In genomic region chr2:240962371-240963064, GRCh38 we compare ENCODE assay signal across 10 cellular contexts. TPM values are rescaled to one million over a fixed set of nuclear protein-coding genes. Genes with fewer than 3 reads are reported as not detected.
DNase-seq lines count a peak whose midpoint lies in the region; FAIRE-seq and TF ChIP-seq lines count a peak whose summit lies in the region.
"Had no signal": no experiment of that assay in that cellular context is flagged by ENCODE, and none has a peak within 500 bp of the region (broad histone marks: within the 10 kb centered on the region; RNA-seq: fewer than 3 reads in every experiment).

No MANE protein-coding gene starts in this region.

- H3K36me3 ChIP-seq in H7 (replicated peaks; ENCODE audit: control insufficient read depth, insufficient read depth, low read length) (no peaks in the 10 kb centered on the region), astrocyte (ENCODE audit: insufficient read depth, low read length) (no peaks in the 10 kb centered on the region), iPS-20b (ENCODE audit: insufficient read depth, low read depth, low read length) (no peaks in the 10 kb centered on the region), skeletal muscle tissue (ENCODE audit: control insufficient read depth in 3 of 3, insufficient read depth in 3 of 3, low read length in 3 of 3) (no peaks in the 10 kb centered on the region)

- intact Hi-C loops in activated CD4-positive, alpha-beta T cell treated with anti-CD3 and anti-CD28 coated beads, Interleukin-2, amount 10 ng/mL, durations not matched to agents 24 days and 14 days (cut with micrococcal nuclease): no loop called here

- no peaks in the 10 kb centered on the region for H3K4me1 Mint-ChIP-seq in astrocyte (ENCODE audit: low read depth, unreplicated experiment)
- no peaks in the 10 kb centered on the region for H3K4me1 Mint-ChIP-seq in activated CD4-positive, alpha-beta T cell treated with anti-CD3 and anti-CD28 coated beads, Interleukin-2, amount 10 ng/mL, durations not matched to agents 24 days and 14 days

- H3K4me3 Mint-ChIP-seq in astrocyte (ENCODE audit: unreplicated experiment): no peak overlapping the region
- H3K4me3 Mint-ChIP-seq in activated CD4-positive, alpha-beta T cell treated with anti-CD3 and anti-CD28 coated beads, Interleukin-2, amount 10 ng/mL, durations not matched to agents 24 days and 14 days: no peak overlapping the region

- no peaks in the 10 kb centered on the region for H3K79me2 ChIP-seq in astrocyte (ENCODE audit: insufficient read depth, low read length)

- H3K4me3 ChIP-seq in H7 (ENCODE audit: insufficient read depth, low read depth, low read length) (no peak overlapping the region), astrocyte (ENCODE audit: insufficient read depth, low read depth, low read length) (peak overlapping the region; percentile 28), iPS-20b (ENCODE audit: low read length) (no peak overlapping the region), skeletal muscle tissue (ENCODE audit: low read length in 3 of 3) (no peak overlapping the region)

- no peaks in the 10 kb centered on the region for H3K9me3 Mint-ChIP-seq in astrocyte (ENCODE audit: unreplicated experiment)
- no peaks in the 10 kb centered on the region for H3K9me3 Mint-ChIP-seq in activated CD4-positive, alpha-beta T cell treated with anti-CD3 and anti-CD28 coated beads, Interleukin-2, amount 10 ng/mL, durations not matched to agents 24 days and 14 days

- H3K27me3 Mint-ChIP-seq in astrocyte (ENCODE audit: low read depth, unreplicated experiment): peaks cover 13% of the 10 kb centered on the region
- H3K27me3 Mint-ChIP-seq in activated CD4-positive, alpha-beta T cell treated with anti-CD3 and anti-CD28 coated beads, Interleukin-2, amount 10 ng/mL, durations not matched to agents 24 days and 14 days: peaks cover 2% of the 10 kb centered on the region

- no peaks in the 10 kb centered on the region for H3K9me3 ChIP-seq in astrocyte (ENCODE audit: insufficient read depth, low read depth, low read length)
- no peaks in the 10 kb centered on the region for H3K9me3 ChIP-seq in iPS-20b (ENCODE audit: insufficient read depth, low read depth, low read length)
- no peaks in the 10 kb centered on the region for H3K9me3 ChIP-seq in skeletal muscle tissue (ENCODE audit: control insufficient read depth in 3 of 3, low read length in 3 of 3)

- H2AFZ ChIP-seq in astrocyte (ENCODE audit: low read depth, low read length): peak overlapping the region; percentile 60

- H4K20me1 ChIP-seq in astrocyte (ENCODE audit: insufficient read depth, low read length): no peaks in the 10 kb centered on the region

- H3K27me3 ChIP-seq in H7 (ENCODE audit: control insufficient read depth, insufficient read depth, low read length) (no peaks in the 10 kb centered on the region), astrocyte (ENCODE audit: insufficient read depth, low read length) (no peaks in the 10 kb centered on the region), iPS-20b (ENCODE audit: insufficient read depth, low read length) (no peaks in the 10 kb centered on the region), skeletal muscle tissue (ENCODE audit: control insufficient read depth in 3 of 3, insufficient read depth in 3 of 3, low read length in 3 of 3) (peaks cover 0 to 3% (median 0%) of the 10 kb centered on the region in 3 donors)

- H3K27ac Mint-ChIP-seq in astrocyte (ENCODE audit: unreplicated experiment): no peak overlapping the region
- H3K27ac Mint-ChIP-seq in activated CD4-positive, alpha-beta T cell treated with anti-CD3 and anti-CD28 coated beads, Interleukin-2, amount 10 ng/mL, durations not matched to agents 24 days and 14 days: no peak overlapping the region

- no peak overlapping the region for H3K27ac ChIP-seq in astrocyte (ENCODE audit: low read depth, low read length)
- no peak overlapping the region for H3K27ac ChIP-seq in iPS-20b (ENCODE audit: low read length)
- H3K27ac ChIP-seq in skeletal muscle tissue (ENCODE audit: low read depth, low read length): peak overlapping the region; percentile 54

- peak overlapping the region; percentile 70 for H3K4me2 ChIP-seq in astrocyte (ENCODE audit: low read length)

- no peaks in the 10 kb centered on the region for H3K36me3 Mint-ChIP-seq in astrocyte (ENCODE audit: low read depth, unreplicated experiment)
- no peaks in the 10 kb centered on the region for H3K36me3 Mint-ChIP-seq in activated CD4-positive, alpha-beta T cell treated with anti-CD3 and anti-CD28 coated beads, Interleukin-2, amount 10 ng/mL, durations not matched to agents 24 days and 14 days (ENCODE audit: low read depth)

- H3K4me1 ChIP-seq in astrocyte (ENCODE audit: insufficient read depth, low read length) (peaks cover 3% of the 10 kb centered on the region), iPS-20b (ENCODE audit: insufficient read depth, low read length) (no peaks in the 10 kb centered on the region), skeletal muscle tissue (ENCODE audit: control insufficient read depth in 3 of 3, insufficient read depth in 3 of 3, low read length in 3 of 3) (peaks cover 10 to 27% (median 13%) of the 10 kb centered on the region in 3 donors)

- no peak for TF ChIP-seq CTCF in astrocyte (IDR thresholded peaks at IDR 0.05; ENCODE audit: insufficient read depth, low read depth, low read length)

- no peak for FAIRE-seq in astrocyte (lab: Jason Lieb, UNC)

- H3K9ac ChIP-seq in astrocyte (ENCODE audit: low read length) (no peak overlapping the region), iPS-20b (ENCODE audit: low read depth, low read length) (peak overlapping the region; percentile 21; the same call in 1 of the 2 replicates), skeletal muscle tissue (ENCODE audit: low read depth in 1 of 3, low read length in 3 of 3) (no peak overlapping the region)

- DNase-seq in H7: peak; percentile 87
- no peak for DNase-seq in astrocyte (ENCODE audit: low read depth)
- no peak for DNase-seq in stimulated activated naive CD4-positive, alpha-beta T cell (lab: John Stamatoyannopoulos, UW)
- DNase-seq in NCI-H446 (lab: John Stamatoyannopoulos, UW): no peak
- DNase-seq in activated CD4-positive, alpha-beta T cell treated with anti-CD3 and anti-CD28 coated beads, Interleukin-2, amount 10 ng/mL, durations not matched to agents 24 days and 14 days: no peak
- DNase-seq in SW 1271 (lab: John Stamatoyannopoulos, UW): no peak
- DNase-seq: dermis blood vessel endothelial cell, NCI-H524 treated with DMSO at 0.1 percent for 48 hours had no signal

RNA-seq across cellular contexts. Expression of gene SNED1, which starts 35.9 kb away (rescaled TPM):
- total RNA-seq in H7 (2014; rRNA removed; shearing (Covaris generic)): 0.52 and 1.1 TPM in 2 replicates
- total RNA-seq in astrocyte (0.23 and 0.48 TPM in 2 replicates), skeletal muscle tissue (4.7 TPM)
- 1.3 and 1.9 TPM in 2 replicates for total RNA-seq in activated CD4-positive, alpha-beta T cell treated with anti-CD3 and anti-CD28 coated beads, Interleukin-2, amount 10 ng/mL, durations not matched to agents 24 days and 14 days

RNA-seq across cellular contexts. Expression of gene CROCC2, which starts 56.4 kb away (rescaled TPM):
- 0.38 TPM in 1 of 2 replicates, not detected in the other for total RNA-seq in H7 (2014; rRNA removed; shearing (Covaris generic))
- not detected in 2 replicates for total RNA-seq in astrocyte
- under 0.01 TPM for total RNA-seq in skeletal muscle tissue
- total RNA-seq in activated CD4-positive, alpha-beta T cell treated with anti-CD3 and anti-CD28 coated beads, Interleukin-2, amount 10 ng/mL, durations not matched to agents 24 days and 14 days: not detected in 2 replicates
- total RNA-seq: dermis blood vessel endothelial cell had no signal
